Comparison of ENCODE assay signal across 7 cellular contexts in genomic region chr22:30423296-30423958, GRCh38.
DNase-seq lines count a peak whose midpoint lies in the region; ATAC-seq and TF ChIP-seq lines count a peak whose summit lies in the region.

No MANE protein-coding gene starts in this region.

- DNase-seq in astrocyte of the hippocampus (ENCODE audit: low read depth, low spot score) (peak; percentile 82), iris pigment epithelial cell (ENCODE audit: low read depth) (peak; percentile 80), AG08396 (ENCODE audit: low spot score) (no peak)
- DNase-seq in stimulated activated CD4-positive, alpha-beta T cell treated with anti-CD3 and anti-CD28 coated beads, Interleukin-2, amount 100 ng/mL, for 4 hours (ENCODE audit: low read depth), result peak; percentile 26

- ATAC-seq in GM19035 (IDR thresholded peaks at IDR 0.05; ENCODE audit: unreplicated experiment) (peak; percentile 32), HG03025 (IDR thresholded peaks at IDR 0.05; ENCODE audit: low FRiP score, unreplicated experiment) (peak; percentile 25)

- peak; percentile 82 for TF ChIP-seq POLR2A in Raji (IDR thresholded peaks at IDR 0.05; ENCODE audit: insufficient read depth, low read depth, low read length)
